ENCODE assay signal across 32 cellular contexts in the genomic region with DNA sequence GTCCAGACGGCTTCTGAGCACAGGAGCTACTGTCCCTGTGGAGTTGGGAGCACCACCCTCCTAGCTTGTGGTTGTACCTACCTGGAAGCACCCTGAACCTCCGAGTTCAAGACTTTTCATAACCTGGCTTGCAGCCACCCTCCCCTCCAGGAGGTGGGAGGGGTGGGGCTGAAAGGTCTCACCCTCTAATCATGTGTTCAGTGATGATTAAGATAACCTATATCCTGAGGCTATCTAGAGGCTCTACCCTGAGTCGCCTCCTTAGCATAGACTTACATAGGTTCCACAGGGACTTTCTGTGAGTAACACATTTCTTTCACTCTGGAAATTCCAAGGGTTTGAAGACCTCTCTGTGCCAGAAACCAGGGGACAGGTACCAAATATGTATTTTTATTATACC.
"Had no signal": no experiment of that assay in that cellular context is flagged by ENCODE, and none has a peak within 500 bp of the region (broad histone marks: within the 10 kb centered on the region; RNA-seq: fewer than 3 reads in every experiment).

No MANE protein-coding gene starts in this region.

- H3K36me3 Mint-ChIP-seq: activated naive CD4-positive, alpha-beta T cell treated with anti-CD3 and anti-CD28 coated beads, Interleukin-2, amount 50 U/mL, for 24 hours had no signal

- H3K4me3 ChIP-seq: cardiac muscle cell, colonic mucosa, left lung, lower lobe of right lung, mucosa of descending colon, ovary, skin epidermis, thoracic aorta had no signal

- H3K9me3 Mint-ChIP-seq: activated naive CD4-positive, alpha-beta T cell treated with anti-CD3 and anti-CD28 coated beads, Interleukin-2, amount 50 U/mL, for 24 hours; activated T-cell treated with anti-CD3 and anti-CD28 coated beads, Interleukin-2, amount 50 U/mL, for 4 hours; nephron; stimulated activated naive CD8-positive, alpha-beta T cell treated with anti-CD3 and anti-CD28 coated beads, Interleukin-15, Interleukin-2, amounts not matched to agents 100 ng/mL and 50 ng/mL, for 24 hours; T-helper 1 cell treated with Interleukin-12 subunit alpha and Interleukin-12 subunit beta and Interleukin-4 antibody, amounts not matched to agents 30 μg/mL and 1 μg/mL, for 36 hours had no signal

- H3K27me3 ChIP-seq: cardiac muscle cell, colonic mucosa, left lung, ovary had no signal

- H3K4me3 Mint-ChIP-seq: activated naive CD4-positive, alpha-beta T cell treated with anti-CD3 and anti-CD28 coated beads, Interleukin-2, amount 50 U/mL, for 24 hours; activated T-cell treated with anti-CD3 and anti-CD28 coated beads, Interleukin-2, amount 50 U/mL, for 4 hours; activated T-helper 17 cell treated with anti-CD3 and anti-CD28 coated beads, Interleukin-2, amount 50 U/mL, for 72 hours; effector memory CD8-positive, alpha-beta T cell; nephron; stimulated activated naive CD8-positive, alpha-beta T cell treated with anti-CD3 and anti-CD28 coated beads, Interleukin-15, Interleukin-2, amounts not matched to agents 100 ng/mL and 50 ng/mL, for 24 hours; T-helper 1 cell treated with Interleukin-12 subunit alpha and Interleukin-12 subunit beta and Interleukin-4 antibody, amounts not matched to agents 30 μg/mL and 1 μg/mL, for 36 hours had no signal

- FAIRE-seq: urothelium cell line had no signal

- H3K4me1 ChIP-seq: colonic mucosa, left lung, lower lobe of right lung had no signal

- H3K9me3 ChIP-seq: colonic mucosa, lower lobe of right lung, mucosa of descending colon, ovary, thoracic aorta had no signal

- ATAC-seq: activated CD4-positive, CD25-positive, alpha-beta regulatory T cell treated with anti-CD3 and anti-CD28 coated beads, Interleukin-2, amount 50 U/mL, for 24 hours; activated T-cell treated with anti-CD3 and anti-CD28 coated beads, Interleukin-2, amount 50 U/mL, for 4 hours; activated T-helper 17 cell treated with anti-CD3 and anti-CD28 coated beads, Interleukin-2, amount 50 U/mL, for 72 hours; effector memory CD8-positive, alpha-beta T cell; left lung; lower lobe of right lung; mucosa of descending colon; sciatic nerve had no signal

- H3K4me1 Mint-ChIP-seq: activated naive CD4-positive, alpha-beta T cell treated with anti-CD3 and anti-CD28 coated beads, Interleukin-2, amount 50 U/mL, for 24 hours; activated T-helper 17 cell treated with anti-CD3 and anti-CD28 coated beads, Interleukin-2, amount 50 U/mL, for 72 hours; nephron had no signal

- H3K27ac ChIP-seq: cardiac muscle cell, colonic mucosa, left lung, lower lobe of right lung, ovary, skin epidermis, thoracic aorta, WERI-Rb-1 had no signal

- H3K27ac Mint-ChIP-seq: activated naive CD4-positive, alpha-beta T cell treated with anti-CD3 and anti-CD28 coated beads, Interleukin-2, amount 50 U/mL, for 24 hours; activated T-helper 17 cell treated with anti-CD3 and anti-CD28 coated beads, Interleukin-2, amount 50 U/mL, for 72 hours; effector memory CD8-positive, alpha-beta T cell; nephron; progenitor cell of endocrine pancreas; stimulated activated naive CD8-positive, alpha-beta T cell treated with anti-CD3 and anti-CD28 coated beads, Interleukin-15, Interleukin-2, amounts not matched to agents 100 ng/mL and 50 ng/mL, for 24 hours; T-helper 1 cell treated with Interleukin-12 subunit alpha and Interleukin-12 subunit beta and Interleukin-4 antibody, amounts not matched to agents 30 μg/mL and 1 μg/mL, for 36 hours had no signal

- H3K27me3 Mint-ChIP-seq: progenitor cell of endocrine pancreas had no signal

- DNase-seq: activated CD4-positive, alpha-beta T cell treated with anti-CD3 and anti-CD28 coated beads for 48 hours; activated CD4-positive, alpha-beta T cell treated with anti-CD3 and anti-CD28 coated beads, Interleukin-2, amount 50 U/mL, for 48 hours; activated CD8-positive, alpha-beta memory T cell treated with anti-CD3 and anti-CD28 coated beads, Interleukin-2, amount 50 U/mL, for 48 hours; activated T-cell treated with anti-CD3 and anti-CD28 coated beads, Interleukin-2, amount 50 U/mL, for 4 hours; anterior cingulate cortex; cerebellar nuclear complex; colonic mucosa; effector memory CD8-positive, alpha-beta T cell; head of caudate nucleus; hippocampal formation; kidney glomerular epithelial cell; left lung; lower lobe of right lung; mucosa of descending colon; ovary; stimulated activated CD4-positive, alpha-beta T cell treated with anti-CD3 and anti-CD28 coated beads, Interleukin-12 subunit alpha, Interleukin-12 subunit beta, amount 100 ng/mL, for 4 hours; stimulated activated CD4-positive, alpha-beta T cell treated with anti-CD3 and anti-CD28 coated beads, Interleukin-4, amount 100 ng/mL, for 1 hour; T1000; trophoblast cell; WERI-Rb-1 had no signal

- H3K36me3 ChIP-seq: cardiac muscle cell, colonic mucosa, left lung, lower lobe of right lung, ovary, thoracic aorta, WERI-Rb-1 had no signal
